12 cellular contexts compared by ENCODE assay signal in genomic region chr5:54455413-54456157, GRCh38. TPM values are rescaled to one million over a fixed set of nuclear protein-coding genes. Genes with fewer than 3 reads are reported as not detected.
A peak's percentile ranks its signal among the peaks of the same experiment; 100 is the strongest.
DNase-seq lines count a peak whose midpoint lies in the region; ATAC-seq and TF ChIP-seq lines count a peak whose summit lies in the region.
"Had no signal": no experiment of that assay in that cellular context is flagged by ENCODE, and none has a peak within 500 bp of the region (broad histone marks: within the 10 kb centered on the region; RNA-seq: fewer than 3 reads in every experiment).

Gene HSPB3, plus strand, starts transcription at chr5:54455699. Its CDS starts 91 bp downstream, at chr5:54455790.

- H3K4me3 ChIP-seq in Caco-2 (ENCODE audit: low read depth, low read length) (no peak within 1 kb of the TSS), fibroblast of pulmonary artery (replicated peaks; ENCODE audit: low read depth, low read length) (no peak within 1 kb of the TSS), ovary (peak within 1 kb of the TSS; percentile 8)

- H3K4me1 ChIP-seq in Caco-2 = peaks cover 39% of the 10 kb centered on the region
- H3K4me1 ChIP-seq in ovary (ENCODE audit: insufficient read depth) = peaks cover 17% of the 10 kb centered on the region

- no peaks in the 10 kb centered on the region for H3K27me3 Mint-ChIP-seq in Caco-2 (ENCODE audit: insufficient read depth, unreplicated experiment)

- peak within 1 kb of the TSS in 1 of 2 donors; percentile 14 for H3K27ac ChIP-seq in ovary

- H3K9me3 ChIP-seq in Caco-2 (peaks cover 16% of the 10 kb centered on the region), ovary (no peaks in the 10 kb centered on the region)

- peaks cover 22% of the 10 kb centered on the region for H3K4me1 Mint-ChIP-seq in Caco-2 (ENCODE audit: low read depth, unreplicated experiment)
- H3K4me1 Mint-ChIP-seq: activated naive CD4-positive, alpha-beta T cell treated with anti-CD3 and anti-CD28 coated beads, Interleukin-2, amount 50 U/mL, for 24 hours; naive thymus-derived CD4-positive, alpha-beta T cell had no signal

- peaks cover 12% of the 10 kb centered on the region for H3K9me3 Mint-ChIP-seq in Caco-2 (ENCODE audit: unreplicated experiment)

- POLR2A ChIA-PET in Caco-2 (lab: Charles Lee) = no interaction called here

- WGBS in ovary, 3 donors = 41 to 63% (median 45%) methylated on average over 18 of the region's 18 CpGs

- no peak within 1 kb of the TSS for H3K4me3 Mint-ChIP-seq in Caco-2 (ENCODE audit: unreplicated experiment)
- H3K4me3 Mint-ChIP-seq: activated naive CD4-positive, alpha-beta T cell treated with anti-CD3 and anti-CD28 coated beads, Interleukin-2, amount 50 U/mL, for 24 hours; naive thymus-derived CD4-positive, alpha-beta T cell had no signal

- no peak for TF ChIP-seq EP300 in ovary (IDR thresholded peaks at IDR 0.05)

- CTCF ChIA-PET in Caco-2 (lab: Charles Lee) = no interaction called here

- H3K27ac Mint-ChIP-seq in Caco-2 (ENCODE audit: unreplicated experiment) = peak within 1 kb of the TSS; percentile 82
- H3K27ac Mint-ChIP-seq: activated naive CD4-positive, alpha-beta T cell treated with anti-CD3 and anti-CD28 coated beads, Interleukin-2, amount 50 U/mL, for 24 hours; naive thymus-derived CD4-positive, alpha-beta T cell had no signal

- DNase-seq in Caco-2 (no peak), NCI-H446 treated with DMSO at 0.1 percent for 48 hours (lab: John Stamatoyannopoulos, UW) (peak; percentile 53), fibroblast of pulmonary artery (ENCODE audit: low read depth) (peak; percentile 48), ovary (peak; percentile 20 to 45 (median 28)), 8988T (no peak)
- DNase-seq in stimulated activated naive CD4-positive, alpha-beta T cell (lab: John Stamatoyannopoulos, UW) = no peak
- DNase-seq: naive thymus-derived CD4-positive, alpha-beta T cell; NCI-H2171 had no signal

- H3K36me3 Mint-ChIP-seq in Caco-2 (ENCODE audit: insufficient read depth, unreplicated experiment) = peaks cover 28% of the 10 kb centered on the region
- H3K36me3 Mint-ChIP-seq: activated naive CD4-positive, alpha-beta T cell treated with anti-CD3 and anti-CD28 coated beads, Interleukin-2, amount 50 U/mL, for 24 hours had no signal

- no peak for TF ChIP-seq POLR2A in ovary (IDR thresholded peaks at IDR 0.05)

- intact Hi-C loops in Caco-2 (cut with micrococcal nuclease; ENCODE audit: unreplicated experiment) (no loop called here), ovary (cut with DNase I) (no loop called here)

- H3K36me3 ChIP-seq in Caco-2 (ENCODE audit: control insufficient read depth, insufficient read depth, low read length) (no peaks in the 10 kb centered on the region), ovary (no peaks in the 10 kb centered on the region)

- TF ChIP-seq CTCF in Caco-2 (IDR thresholded peaks at IDR 0.05; ENCODE audit: insufficient read depth in 1 of 2, low read depth in 1 of 2, low read length in 1 of 2, severe bottlenecking in 1 of 2, unreplicated experiment in 1 of 2) (no peak), fibroblast of pulmonary artery (IDR thresholded peaks at IDR 0.05; ENCODE audit: low read length, missing control alignments) (no peak), ovary (IDR thresholded peaks at IDR 0.05) (no peak)

- ATAC-seq in HG03139 (IDR thresholded peaks at IDR 0.05; ENCODE audit: unreplicated experiment) (no peak), GM21526 (IDR thresholded peaks at IDR 0.05; ENCODE audit: low FRiP score, unreplicated experiment) (no peak)
- ATAC-seq: naive thymus-derived CD4-positive, alpha-beta T cell had no signal

- BruUV-seq in Caco-2 (replicated peaks; lab: Mats Ljungman, UMichigan) = no TSS peak

- H3K27me3 ChIP-seq in Caco-2 (replicated peaks; ENCODE audit: control insufficient read depth, insufficient read depth, low read length) (no peaks in the 10 kb centered on the region), ovary (no peaks in the 10 kb centered on the region)

RNA-seq across cellular contexts. Expression of gene HSPB3, which starts in this region (rescaled TPM):
- 0.54 TPM in 1 of 2 replicates, not detected in the other for total RNA-seq in Caco-2 (2022)
- total RNA-seq in ovary = 1 to 10 TPM in 4 of 7 donors, under 1 TPM in 1, not detected in 2; 0.58 to 3.7 (median 1.2) TPM
- 1 to 10 TPM; 2.1 to 3.8 TPM for polyA plus RNA-seq in ovary
- total RNA-seq: epithelial cell of proximal tubule; naive thymus-derived CD4-positive, alpha-beta T cell had no signal
- polyA plus RNA-seq: naive thymus-derived CD4-positive, alpha-beta T cell had no signal

Comparison
In these comparisons a context has a peak if more than half of its experiments do, and no peak if none do; other contexts are left out.
1. DNase-seq: peak in NCI-H446 treated with DMSO at 0.1 percent for 48 hours (single experiment), fibroblast of pulmonary artery (single experiment) and ovary (5 of 5); none in Caco-2 (0 of 2), stimulated activated naive CD4-positive, alpha-beta T cell (0 of 6) and 8988T (single experiment).